25 cellular contexts compared by ENCODE assay signal in genomic region chr20:10626896-10627295, GRCh38. TPM values are rescaled to one million over a fixed set of nuclear protein-coding genes. Genes with fewer than 3 reads are reported as not detected.
DNase-seq lines count a peak whose midpoint lies in the region; ATAC-seq, FAIRE-seq and TF ChIP-seq lines count a peak whose summit lies in the region.
"Had no signal": no experiment of that assay in that cellular context is flagged by ENCODE, and none has a peak within 500 bp of the region (broad histone marks: within the 10 kb centered on the region; RNA-seq: fewer than 3 reads in every experiment).

No MANE protein-coding gene starts in this region.

- no peak overlapping the region for H3K9ac ChIP-seq in endothelial cell of umbilical vein (replicated peaks; ENCODE audit: extremely low read depth, insufficient read depth, low read length)
- H3K9ac ChIP-seq: KMS-11 had no signal

- DNase-seq in DMS 273 (lab: John Stamatoyannopoulos, UW; ENCODE audit: unreplicated experiment) (peak; percentile 25), DMS 273 treated with DMSO at 0.1 percent for 48 hours (lab: John Stamatoyannopoulos, UW) (no peak), endothelial cell of umbilical vein (ENCODE audit: low read depth, low spot score) (peak; percentile 85), left ventricle myocardium inferior (no peak), tibial artery (no peak), H7 (no peak)
- DNase-seq in activated T-helper 1 cell treated with anti-CD3 and anti-CD28 coated beads, Interleukin-12 subunit alpha, Interleukin-12 subunit beta, Interleukin-2, Interleukin-4 antibody, amounts not matched to agents 30 ng/mL and 10 ng/mL and 1 ng/mL, durations not matched to agents 14 hours and 24 hours and 36 hours (ENCODE audit: low spot score): no peak
- DNase-seq: activated T-cell treated with anti-CD3 and anti-CD28 coated beads, Interleukin-2, amount 50 U/mL, for 72 hours; CD8-positive, alpha-beta memory T cell; glutamatergic neuron; HCEC 1CT; mucosa of descending colon; NCI-H1930; NCI-H446 treated with DMSO at 0.1 percent for 48 hours; RPMI8226; stimulated activated CD4-positive, alpha-beta T cell treated with anti-CD3 and anti-CD28 coated beads, Interleukin-4, amount 100 ng/mL, for 4 hours; T-helper 9 cell; upper lobe of right lung had no signal

- no peaks in the 10 kb centered on the region for H3K9me3 Mint-ChIP-seq in activated T-helper 1 cell treated with anti-CD3 and anti-CD28 coated beads, Interleukin-12 subunit alpha, Interleukin-12 subunit beta, Interleukin-2, Interleukin-4 antibody, amounts not matched to agents 30 ng/mL and 10 ng/mL and 1 ng/mL, durations not matched to agents 14 hours and 24 hours and 36 hours
- H3K9me3 Mint-ChIP-seq: activated naive CD4-positive, alpha-beta T cell treated with anti-CD3 and anti-CD28 coated beads, Interleukin-2, amount 50 U/mL, for 24 hours; activated T-cell treated with anti-CD3 and anti-CD28 coated beads, Interleukin-2, amount 50 U/mL, for 72 hours had no signal

- TF ChIP-seq CTCF in endothelial cell of umbilical vein (IDR thresholded peaks at IDR 0.05; ENCODE audit: extremely low read depth in 1 of 2, insufficient read depth in 1 of 2, low read depth in 1 of 2, low read length in 2 of 2): no peak
- TF ChIP-seq CTCF in left ventricle myocardium inferior (IDR thresholded peaks at IDR 0.05; ENCODE audit: borderline replicate concordance): no peak
- no peak for TF ChIP-seq CTCF in tibial artery (IDR thresholded peaks at IDR 0.05)

- intact Hi-C loops in endothelial cell of umbilical vein (cut with micrococcal nuclease) (no loop called here), left ventricle myocardium inferior (cut with micrococcal nuclease) (no loop called here), tibial artery (cut with DNase I; ENCODE audit: low total_unique reads) (no loop called here)
- intact Hi-C loops in activated T-helper 1 cell treated with anti-CD3 and anti-CD28 coated beads, Interleukin-12 subunit alpha, Interleukin-12 subunit beta, Interleukin-2, Interleukin-4 antibody, amounts not matched to agents 30 ng/mL and 10 ng/mL and 1 ng/mL, durations not matched to agents 14 hours and 24 hours and 36 hours (cut with micrococcal nuclease): no loop called here

- no peaks in the 10 kb centered on the region for H4K20me1 ChIP-seq in endothelial cell of umbilical vein (replicated peaks; ENCODE audit: control insufficient read depth, extremely low read depth, insufficient read depth, low read length)

- ATAC-seq in GM18873 (IDR thresholded peaks at IDR 0.05; ENCODE audit: low FRiP score, unreplicated experiment): no peak
- ATAC-seq: activated T-cell treated with anti-CD3 and anti-CD28 coated beads, Interleukin-2, amount 50 U/mL, for 72 hours; left lobe of liver; mucosa of descending colon; upper lobe of right lung had no signal

- H3K4me1 Mint-ChIP-seq in activated T-helper 1 cell treated with anti-CD3 and anti-CD28 coated beads, Interleukin-12 subunit alpha, Interleukin-12 subunit beta, Interleukin-2, Interleukin-4 antibody, amounts not matched to agents 30 ng/mL and 10 ng/mL and 1 ng/mL, durations not matched to agents 14 hours and 24 hours and 36 hours (ENCODE audit: low read depth): no peaks in the 10 kb centered on the region
- H3K4me1 Mint-ChIP-seq: activated naive CD4-positive, alpha-beta T cell treated with anti-CD3 and anti-CD28 coated beads, Interleukin-2, amount 50 U/mL, for 24 hours; CD8-positive, alpha-beta memory T cell had no signal

- H3K27me3 Mint-ChIP-seq in activated T-helper 1 cell treated with anti-CD3 and anti-CD28 coated beads, Interleukin-12 subunit alpha, Interleukin-12 subunit beta, Interleukin-2, Interleukin-4 antibody, amounts not matched to agents 30 ng/mL and 10 ng/mL and 1 ng/mL, durations not matched to agents 14 hours and 24 hours and 36 hours (ENCODE audit: insufficient read depth): no peaks in the 10 kb centered on the region
- H3K27me3 Mint-ChIP-seq: activated naive CD4-positive, alpha-beta T cell treated with anti-CD3 and anti-CD28 coated beads, Interleukin-2, amount 50 U/mL, for 24 hours; CD8-positive, alpha-beta memory T cell had no signal

- peak; percentile 83 for FAIRE-seq in endothelial cell of umbilical vein (lab: Jason Lieb, UNC)

- TF ChIP-seq POLR2A in endothelial cell of umbilical vein (IDR thresholded peaks at IDR 0.05; ENCODE audit: low read depth, low read length): no peak

- CTCF ChIA-PET in endothelial cell of umbilical vein (lab: Charles Lee): interaction anchor here (0.7 to 1.0 kb wide), 3 partner anchors 14 to 44 kb away, joined by 3 to 4 read pairs (median 4); no protein-coding TSS in a partner anchor

- H3K36me3 Mint-ChIP-seq in activated T-helper 1 cell treated with anti-CD3 and anti-CD28 coated beads, Interleukin-12 subunit alpha, Interleukin-12 subunit beta, Interleukin-2, Interleukin-4 antibody, amounts not matched to agents 30 ng/mL and 10 ng/mL and 1 ng/mL, durations not matched to agents 14 hours and 24 hours and 36 hours (ENCODE audit: low read depth): no peaks in the 10 kb centered on the region

- no TSS peak for BruUV-seq in endothelial cell of umbilical vein (replicated peaks; lab: Mats Ljungman, UMichigan)

- POLR2A ChIA-PET in endothelial cell of umbilical vein (lab: Charles Lee): no interaction called here

- H3K27ac Mint-ChIP-seq in activated T-helper 1 cell treated with anti-CD3 and anti-CD28 coated beads, Interleukin-12 subunit alpha, Interleukin-12 subunit beta, Interleukin-2, Interleukin-4 antibody, amounts not matched to agents 30 ng/mL and 10 ng/mL and 1 ng/mL, durations not matched to agents 14 hours and 24 hours and 36 hours: no peak overlapping the region
- H3K27ac Mint-ChIP-seq: activated naive CD4-positive, alpha-beta T cell treated with anti-CD3 and anti-CD28 coated beads, Interleukin-2, amount 50 U/mL, for 24 hours; activated T-cell treated with anti-CD3 and anti-CD28 coated beads, Interleukin-2, amount 50 U/mL, for 72 hours had no signal

- dilution Hi-C loops in endothelial cell of umbilical vein (cut with MboI; ENCODE audit: extremely low pct_ligation_motif_present, low sequenced_read_pairs): no loop called here

- H3K4me3 Mint-ChIP-seq in activated T-helper 1 cell treated with anti-CD3 and anti-CD28 coated beads, Interleukin-12 subunit alpha, Interleukin-12 subunit beta, Interleukin-2, Interleukin-4 antibody, amounts not matched to agents 30 ng/mL and 10 ng/mL and 1 ng/mL, durations not matched to agents 14 hours and 24 hours and 36 hours: no peak overlapping the region
- H3K4me3 Mint-ChIP-seq: activated naive CD4-positive, alpha-beta T cell treated with anti-CD3 and anti-CD28 coated beads, Interleukin-2, amount 50 U/mL, for 24 hours; activated T-cell treated with anti-CD3 and anti-CD28 coated beads, Interleukin-2, amount 50 U/mL, for 72 hours; CD8-positive, alpha-beta memory T cell; neural crest cell had no signal

- H3K4me3 ChIP-seq in endothelial cell of umbilical vein (replicated peaks in 1 of 3; ENCODE audit: insufficient read depth in 1 of 3, low read depth in 1 of 3, low read length in 3 of 3) (no peak overlapping the region), left ventricle myocardium inferior (no peak overlapping the region), tibial artery (no peak overlapping the region), H7 (ENCODE audit: insufficient read depth, low read depth, low read length) (no peak overlapping the region)
- H3K4me3 ChIP-seq: mucosa of descending colon, prostate gland, upper lobe of right lung had no signal

- H3K79me2 ChIP-seq in endothelial cell of umbilical vein (ENCODE audit: control insufficient read depth, insufficient read depth, low read length): no peaks in the 10 kb centered on the region

- no peaks in the 10 kb centered on the region for H3K36me3 ChIP-seq in endothelial cell of umbilical vein (ENCODE audit: control insufficient read depth in 2 of 2, extremely low read depth in 1 of 2, insufficient read depth in 2 of 2, low read length in 2 of 2)
- peaks cover 4% of the 10 kb centered on the region for H3K36me3 ChIP-seq in left ventricle myocardium inferior
- H3K36me3 ChIP-seq in tibial artery: no peaks in the 10 kb centered on the region
- H3K36me3 ChIP-seq in H7 (replicated peaks; ENCODE audit: control insufficient read depth, insufficient read depth, low read length): no peaks in the 10 kb centered on the region
- H3K36me3 ChIP-seq: prostate gland, upper lobe of right lung had no signal

- H3K27me3 ChIP-seq in endothelial cell of umbilical vein (ENCODE audit: control insufficient read depth in 2 of 2, insufficient read depth in 2 of 2, low read length in 2 of 2) (no peaks in the 10 kb centered on the region), left ventricle myocardium inferior (ENCODE audit: low read depth) (no peaks in the 10 kb centered on the region), tibial artery (no peaks in the 10 kb centered on the region), H7 (ENCODE audit: control insufficient read depth, insufficient read depth, low read length) (no peaks in the 10 kb centered on the region)
- H3K27me3 ChIP-seq: upper lobe of right lung had no signal

- no peak overlapping the region for H2AFZ ChIP-seq in endothelial cell of umbilical vein (ENCODE audit: low read depth, low read length)

- H3K4me1 ChIP-seq in endothelial cell of umbilical vein (ENCODE audit: control insufficient read depth, extremely low read depth, insufficient read depth, low read length) (peaks cover 25% of the 10 kb centered on the region), left ventricle myocardium inferior (peaks cover 20% of the 10 kb centered on the region), tibial artery (peaks cover 0 to 92% (median 35%) of the 10 kb centered on the region in 4 donors)
- H3K4me1 ChIP-seq: prostate gland, upper lobe of right lung had no signal

- H3K27ac ChIP-seq in endothelial cell of umbilical vein (ENCODE audit: insufficient read depth, low read depth, low read length) (no peak overlapping the region), left ventricle myocardium inferior (replicated peaks) (peak overlapping the region; percentile 53), tibial artery (peak overlapping the region; percentile 24 to 99)
- H3K27ac ChIP-seq: 22Rv1, KMS-11, prostate gland, upper lobe of right lung had no signal

- H3K4me2 ChIP-seq in endothelial cell of umbilical vein (ENCODE audit: insufficient read depth, low read length): peak overlapping the region; percentile 21
- H3K4me2 ChIP-seq: KMS-11 had no signal

- no peaks in the 10 kb centered on the region for H3K9me3 ChIP-seq in endothelial cell of umbilical vein (replicated peaks; ENCODE audit: control insufficient read depth, insufficient read depth, low read length)
- H3K9me3 ChIP-seq in left ventricle myocardium inferior (replicated peaks): no peaks in the 10 kb centered on the region
- no peaks in the 10 kb centered on the region for H3K9me3 ChIP-seq in tibial artery
- H3K9me3 ChIP-seq: mucosa of descending colon, prostate gland, upper lobe of right lung had no signal

- H3K9me1 ChIP-seq in endothelial cell of umbilical vein (replicated peaks; ENCODE audit: control insufficient read depth, extremely low read depth, insufficient read depth, low read length): no peaks in the 10 kb centered on the region

RNA-seq across cellular contexts. Expression of gene JAG1, which starts 46.9 kb away (rescaled TPM):
- total RNA-seq in endothelial cell of umbilical vein (31.7 and 37.0 TPM in 2 replicates), left ventricle myocardium inferior (20.5 TPM)
- 12.9 and 19.7 TPM in 2 replicates for polyA plus RNA-seq in endothelial cell of umbilical vein
- polyA plus RNA-seq in endothelial cell of umbilical vein (2011; cell fraction: cytosol; rRNA removed): 9.4 and 9.5 TPM in 2 replicates
- polyA plus RNA-seq in endothelial cell of umbilical vein (2011; cell fraction: nucleus; rRNA removed): 77.1 and 97.3 TPM in 2 replicates
- polyA plus RNA-seq in endothelial cell of umbilical vein (2012): 32.6 and 33.6 TPM in 2 replicates
- polyA minus RNA-seq in endothelial cell of umbilical vein: 82.6 and 94.6 TPM in 2 replicates
- polyA minus RNA-seq in endothelial cell of umbilical vein (2011; cell fraction: cytosol; rRNA and poly(A)+ RNA removed): 2.4 TPM
- polyA minus RNA-seq in endothelial cell of umbilical vein (2011; cell fraction: nucleus; rRNA and poly(A)+ RNA removed): 94.2 and 172 TPM in 2 replicates
- 21.9 and 30.0 TPM in 2 replicates for total RNA-seq in H7 (2014; rRNA removed; shearing (Covaris generic))
- 1.3 and 1.4 TPM in 2 replicates for total RNA-seq in activated T-helper 1 cell treated with anti-CD3 and anti-CD28 coated beads, Interleukin-12 subunit alpha, Interleukin-12 subunit beta, Interleukin-2, Interleukin-4 antibody, amounts not matched to agents 30 ng/mL and 10 ng/mL and 1 ng/mL, durations not matched to agents 14 hours and 24 hours and 36 hours

Comparison
In these comparisons a context has a peak if more than half of its experiments do, and no peak if none do; other contexts are left out.
1. DNase-seq: peak in DMS 273 (single experiment) and endothelial cell of umbilical vein (single experiment); none in DMS 273 treated with DMSO at 0.1 percent for 48 hours (single experiment), left ventricle myocardium inferior (single experiment), tibial artery (0 of 2), H7 (single experiment) and activated T-helper 1 cell treated with anti-CD3 and anti-CD28 coated beads, Interleukin-12 subunit alpha, Interleukin-12 subunit beta, Interleukin-2, Interleukin-4 antibody, amounts not matched to agents 30 ng/mL and 10 ng/mL and 1 ng/mL, durations not matched to agents 14 hours and 24 hours and 36 hours (single experiment).